In genomic region chr15:50135123-50135541, GRCh38 we compare ENCODE assay signal across 8 cellular contexts. TPM values are rescaled to one million over a fixed set of nuclear protein-coding genes. Genes with fewer than 3 reads are reported as not detected.
DNase-seq lines count a peak whose midpoint lies in the region; ATAC-seq lines count a peak whose summit lies in the region.

No MANE protein-coding gene starts in this region.

- H3K4me1 ChIP-seq in HAP-1: no peaks in the 10 kb centered on the region; the same call in 1 of the 2 replicates

- DNase-seq in activated CD4-positive, CD25-positive, alpha-beta regulatory T cell treated with anti-CD3 and anti-CD28 coated beads, Interleukin-2, amount 50 U/mL, for 72 hours: no peak
- DNase-seq in activated naive CD8-positive, alpha-beta T cell treated with anti-CD3 and anti-CD28 coated beads for 36 hours: peak; percentile 62
- DNase-seq in stimulated activated CD8-positive, alpha-beta memory T cell treated with anti-CD3 and anti-CD28 coated beads, Interleukin-7, amount 100 ng/mL, for 48 hours (ENCODE audit: extremely low read depth in 1 of 2, low read depth in 1 of 2): peak; percentile 30 to 58
- DNase-seq in HAP-1 (ENCODE audit: low spot score in 2 of 2) (no peak), G401 (ENCODE audit: low spot score) (no peak)

- peaks cover 3% of the 10 kb centered on the region for H3K27me3 Mint-ChIP-seq in activated naive CD8-positive, alpha-beta T cell treated with anti-CD3 and anti-CD28 coated beads for 36 hours

- H3K9me3 ChIP-seq in HAP-1: no peaks in the 10 kb centered on the region

- peaks cover 35% of the 10 kb centered on the region for H3K4me1 Mint-ChIP-seq in activated naive CD8-positive, alpha-beta T cell treated with anti-CD3 and anti-CD28 coated beads for 36 hours

- peaks cover 6% of the 10 kb centered on the region for H3K9me3 Mint-ChIP-seq in activated naive CD8-positive, alpha-beta T cell treated with anti-CD3 and anti-CD28 coated beads for 36 hours

- in situ Hi-C loops in HAP-1 (cut with MboI; ENCODE audit: low sequenced_read_pairs) (no loop called here), G401 (cut with HindIII; ENCODE audit: low sequenced_read_pairs) (no loop called here)

- H3K4me3 Mint-ChIP-seq in activated naive CD8-positive, alpha-beta T cell treated with anti-CD3 and anti-CD28 coated beads for 36 hours: peak overlapping the region; percentile 32

- peak overlapping the region; percentile 88 for H3K27ac Mint-ChIP-seq in activated naive CD8-positive, alpha-beta T cell treated with anti-CD3 and anti-CD28 coated beads for 36 hours

- no peaks in the 10 kb centered on the region for H3K27me3 ChIP-seq in HAP-1 (ENCODE audit: low read depth)

- peak; percentile 75 to 78 for ATAC-seq in activated CD4-positive, CD25-positive, alpha-beta regulatory T cell treated with anti-CD3 and anti-CD28 coated beads, Interleukin-2, amount 50 U/mL, for 24 hours
- ATAC-seq in HG03432 (IDR thresholded peaks at IDR 0.05; ENCODE audit: unreplicated experiment) (peak; percentile 80), GM21360 (IDR thresholded peaks at IDR 0.05; ENCODE audit: unreplicated experiment) (no peak)

- no peaks in the 10 kb centered on the region for H3K36me3 ChIP-seq in HAP-1 (replicated peaks)

- H3K4me3 ChIP-seq in HAP-1: no peak overlapping the region

- peaks cover 11% of the 10 kb centered on the region for H3K36me3 Mint-ChIP-seq in activated naive CD8-positive, alpha-beta T cell treated with anti-CD3 and anti-CD28 coated beads for 36 hours

RNA-seq across cellular contexts. Expression of gene ATP8B4, which starts 16.1 kb away (rescaled TPM):
- total RNA-seq in activated naive CD8-positive, alpha-beta T cell treated with anti-CD3 and anti-CD28 coated beads for 36 hours: 1 to 10 TPM; 3.4 to 3.5 TPM
- 3.5 TPM in 1 of 2 replicates, not detected in the other for total RNA-seq in G401 (2014; rRNA removed; shearing (Covaris generic))

RNA-seq across cellular contexts. Expression of gene SLC27A2, which starts 46.9 kb away (rescaled TPM):
- total RNA-seq in activated naive CD8-positive, alpha-beta T cell treated with anti-CD3 and anti-CD28 coated beads for 36 hours: 10 to 100 TPM; 15.0 to 16.0 TPM
- 0.06 TPM in 1 of 2 replicates, not detected in the other for total RNA-seq in G401 (2014; rRNA removed; shearing (Covaris generic))

Comparison
In these comparisons a context has a peak if more than half of its experiments do, and no peak if none do; other contexts are left out.
1. DNase-seq: peak in activated naive CD8-positive, alpha-beta T cell treated with anti-CD3 and anti-CD28 coated beads for 36 hours (single experiment) and stimulated activated CD8-positive, alpha-beta memory T cell treated with anti-CD3 and anti-CD28 coated beads, Interleukin-7, amount 100 ng/mL, for 48 hours (2 of 2); none in activated CD4-positive, CD25-positive, alpha-beta regulatory T cell treated with anti-CD3 and anti-CD28 coated beads, Interleukin-2, amount 50 U/mL, for 72 hours (single experiment), HAP-1 (0 of 2) and G401 (single experiment).
2. RNA of gene SLC27A2, which starts 46.9 kb away (total RNA-seq): 15.0 to 16.0 TPM in activated naive CD8-positive, alpha-beta T cell treated with anti-CD3 and anti-CD28 coated beads for 36 hours; 0.06 TPM in G401; every median in the first group is over 10 times any median in the second.